Comparison of ENCODE assay signal across 1 cellular context in genomic region chr1:117058810-117059209, GRCh38.
TF ChIP-seq lines count a peak whose summit lies in the region.

No MANE protein-coding gene starts in this region.

TF ChIP-seq in H1, 55 proteins besides CTCF, POLR2A, EP300 and RAD21:
- no peak for TF ChIP-seq GABPA (IDR thresholded peaks at IDR 0.05; ENCODE audit: borderline replicate concordance, insufficient read depth, low read length)
- TF ChIP-seq CBX5 (IDR thresholded peaks at IDR 0.05; ENCODE audit: low read depth, low read length), result no peak
- TF ChIP-seq SAP30 (IDR thresholded peaks at IDR 0.05; ENCODE audit: insufficient read depth, insufficient replicate concordance, low read length), result no peak
- TF ChIP-seq HDAC2 (IDR thresholded peaks at IDR 0.05; ENCODE audit: borderline replicate concordance in 1 of 2, low read depth in 2 of 2, low read length in 2 of 2), result no peak
- TF ChIP-seq NRF1 (IDR thresholded peaks at IDR 0.05; ENCODE audit: low read depth, low read length), result no peak
- TF ChIP-seq SP2 (IDR thresholded peaks at IDR 0.05; ENCODE audit: low read length), result no peak
- TF ChIP-seq ASH2L (IDR thresholded peaks at IDR 0.05; ENCODE audit: low read length), result no peak
- TF ChIP-seq NANOG (IDR thresholded peaks at IDR 0.05; ENCODE audit: insufficient read depth, low read depth, low read length, poor library complexity, severe bottlenecking), result no peak
- TF ChIP-seq EZH2 (IDR thresholded peaks at IDR 0.05; ENCODE audit: low read depth, low read length, severe bottlenecking), result no peak
- TF ChIP-seq JUND (IDR thresholded peaks at IDR 0.05; ENCODE audit: low read length), result no peak
- no peak for TF ChIP-seq EGR1 (IDR thresholded peaks at IDR 0.05; ENCODE audit: borderline replicate concordance, low read depth, low read length)
